10 cellular contexts compared by ENCODE assay signal in genomic region chr5:143506881-143507552, GRCh38.
A peak's percentile ranks its signal among the peaks of the same experiment; 100 is the strongest.
DNase-seq lines count a peak whose midpoint lies in the region; ATAC-seq and TF ChIP-seq lines count a peak whose summit lies in the region.
"Had no signal": no experiment of that assay in that cellular context is flagged by ENCODE, and none has a peak within 500 bp of the region (broad histone marks: within the 10 kb centered on the region; RNA-seq: fewer than 3 reads in every experiment).

No MANE protein-coding gene starts in this region.

- no peak for TF ChIP-seq EP300 in esophagus muscularis mucosa (IDR thresholded peaks at IDR 0.05)

- no peaks in the 10 kb centered on the region for H4K20me1 ChIP-seq in PC-9 (ENCODE audit: insufficient read depth)

- H3K79me2 ChIP-seq in PC-9 (ENCODE audit: low read depth): no peaks in the 10 kb centered on the region

- H3K4me1 ChIP-seq in PC-9 (replicated peaks; ENCODE audit: insufficient read depth): peaks cover 36% of the 10 kb centered on the region
- peaks cover 13 to 23% (median 18%) of the 10 kb centered on the region in 4 donors for H3K4me1 ChIP-seq in esophagus muscularis mucosa
- no peaks in the 10 kb centered on the region for H3K4me1 ChIP-seq in aorta (ENCODE audit: control insufficient read depth in 1 of 2, insufficient read depth in 2 of 2, low read length in 2 of 2)

- BruUV-seq in PC-9 (replicated peaks; lab: Mats Ljungman, UMichigan): no TSS peak

- H3K9me3 ChIP-seq in PC-9 (ENCODE audit: insufficient read depth, low read depth) (no peaks in the 10 kb centered on the region), esophagus muscularis mucosa (no peaks in the 10 kb centered on the region), aorta (ENCODE audit: control insufficient read depth, low read length) (no peaks in the 10 kb centered on the region)

- H3K27ac ChIP-seq in PC-9 (peak overlapping the region; percentile 79), esophagus muscularis mucosa (replicated peaks in 1 of 4) (peak overlapping the region; percentile 67 to 81 (median 72)), aorta (ENCODE audit: low read depth in 1 of 2, low read length in 2 of 2) (no peak overlapping the region)

- CTCF ChIA-PET in PC-9 (lab: Charles Lee): no interaction called here

- 25% methylated on average over 1 of the region's 1 CpG for WGBS in esophagus muscularis mucosa
- 76 to 79% methylated on average over 1 of the region's 1 CpG for WGBS in aorta, 2 donors

- intact Hi-C loops in PC-9 (cut with micrococcal nuclease; ENCODE audit: unreplicated experiment) (loop anchor here (1.0 to 2.0 kb wide), 3 partner anchors 88 to 318 kb away; no protein-coding TSS in a partner anchor), esophagus muscularis mucosa (cut with DNase I) (loop anchor here (5.0 kb wide), 1 partner anchor 105 kb away; the partner anchor contains the start of gene NR3C1), natural killer cell (cut with micrococcal nuclease) (no loop called here), aorta (cut with DNase I) (loop anchor here in 1 of 2 donors (10.0 kb wide), 1 partner anchor 128 kb away; no protein-coding TSS in a partner anchor)

- no peak overlapping the region for H3K4me3 Mint-ChIP-seq in natural killer cell

- H3K4me2 ChIP-seq in PC-9: peak overlapping the region; percentile 42

- H3K27me3 Mint-ChIP-seq in natural killer cell (ENCODE audit: low read depth in 2 of 2): peaks cover 0 to 5% of the 10 kb centered on the region in 2 donors

- H3F3A ChIP-seq in PC-9 (ENCODE audit: insufficient read depth, low read depth): peaks cover 31% of the 10 kb centered on the region

- TF ChIP-seq POLR2A in esophagus muscularis mucosa (IDR thresholded peaks at IDR 0.05; ENCODE audit: low read depth): no peak

- no peaks in the 10 kb centered on the region for H3K9me2 ChIP-seq in PC-9 (ENCODE audit: insufficient read depth)

- H3K4me1 Mint-ChIP-seq in natural killer cell: no peaks in the 10 kb centered on the region

- TF ChIP-seq CTCF in AG09309 (IDR thresholded peaks at IDR 0.05; ENCODE audit: control insufficient read depth, insufficient read depth, low read depth, low read length, missing control alignments) (no peak), PC-9 (conservative IDR thresholded peaks at IDR 0.05) (no peak), esophagus muscularis mucosa (IDR thresholded peaks at IDR 0.05) (peak in 1 of 3 experiments; percentile 18), natural killer cell (IDR thresholded peaks at IDR 0.05) (no peak)

- POLR2A ChIA-PET in PC-9 (lab: Charles Lee; ENCODE audit: unreplicated experiment): interaction anchor here (0.6 to 0.9 kb wide), 3 partner anchors 47 to 103 kb away, joined by 3 to 9 read pairs (median 3); no protein-coding TSS in a partner anchor

- H3K27ac Mint-ChIP-seq in natural killer cell: no peak overlapping the region

- ATAC-seq in GM18858 (IDR thresholded peaks at IDR 0.05; ENCODE audit: unreplicated experiment) (no peak), natural killer cell (no peak), aorta (ENCODE audit: low FRiP score) (no peak)

- no peak overlapping the region for H2AFZ ChIP-seq in PC-9

- H3K27me3 ChIP-seq in PC-9 (ENCODE audit: insufficient read depth, low read depth): no peaks in the 10 kb centered on the region
- H3K27me3 ChIP-seq in esophagus muscularis mucosa: no peaks in the 10 kb centered on the region
- H3K27me3 ChIP-seq in aorta (ENCODE audit: control insufficient read depth in 1 of 2, insufficient read depth in 2 of 2, low read length in 1 of 2): peaks cover 0 to 1% of the 10 kb centered on the region in 2 donors

- H3K4me3 ChIP-seq in AG09309 (ENCODE audit: control insufficient read depth, low read depth, low read length) (no peak overlapping the region), PC-9 (no peak overlapping the region), esophagus muscularis mucosa (no peak overlapping the region), aorta (ENCODE audit: low read length in 2 of 2) (no peak overlapping the region)

- no peaks in the 10 kb centered on the region for H3K9me3 Mint-ChIP-seq in natural killer cell

- H3K36me3 ChIP-seq in PC-9 (ENCODE audit: low read depth): no peaks in the 10 kb centered on the region
- no peaks in the 10 kb centered on the region for H3K36me3 ChIP-seq in esophagus muscularis mucosa
- H3K36me3 ChIP-seq in aorta (ENCODE audit: control insufficient read depth in 1 of 2, insufficient read depth in 2 of 2, low read length in 1 of 2): no peaks in the 10 kb centered on the region

- H3K36me3 Mint-ChIP-seq in natural killer cell: no peaks in the 10 kb centered on the region

- DNase-seq in AG09309 (ENCODE audit: low read depth): peak; percentile 93
- DNase-seq in PC-9: peak; percentile 45 to 93
- no peak for DNase-seq in esophagus muscularis mucosa (ENCODE audit: extremely low spot score)
- peak; percentile 72 for DNase-seq in myocyte (ENCODE audit: low read depth)
- DNase-seq in natural killer cell: no peak
- DNase-seq in NK-92 treated with Interleukin-12 subunit alpha and Interleukin-12 subunit beta, amount 100 ng/mL, for 24 hours (lab: John Stamatoyannopoulos, UW): no peak
- DNase-seq in aorta: no peak
- DNase-seq: anterior cingulate cortex, NCI-H2171 had no signal

Comparison
In these comparisons a context has a peak if more than half of its experiments do, and no peak if none do; other contexts are left out.
1. DNase-seq: peak in AG09309 (single experiment), PC-9 (2 of 2) and myocyte (single experiment); none in esophagus muscularis mucosa (single experiment), natural killer cell (single experiment), NK-92 treated with Interleukin-12 subunit alpha and Interleukin-12 subunit beta, amount 100 ng/mL, for 24 hours (single experiment) and aorta (0 of 2).
2. H3K27ac ChIP-seq: peak in PC-9 (single experiment) and esophagus muscularis mucosa (4 of 4); none in aorta (0 of 2).